In the genomic region with DNA sequence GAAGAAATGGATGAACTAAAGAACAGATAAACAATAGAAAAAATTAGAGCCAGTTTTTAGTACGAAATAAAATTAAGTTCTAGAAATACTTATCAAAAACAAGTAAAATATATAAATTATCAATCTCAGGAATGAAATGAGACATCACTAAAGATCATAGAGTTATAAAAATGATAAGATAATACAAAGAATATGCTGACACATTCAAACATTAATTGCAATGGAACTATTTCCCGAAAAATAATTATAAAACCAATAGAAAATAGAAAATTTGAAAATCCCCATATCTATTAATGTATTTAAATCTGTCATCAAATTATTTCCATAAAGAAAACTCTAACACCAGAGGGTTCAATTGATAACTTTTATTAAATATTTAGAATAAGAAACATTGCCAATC, we compare ENCODE assay signal across 21 cellular contexts.
"Had no signal": no experiment of that assay in that cellular context is flagged by ENCODE, and none has a peak within 500 bp of the region (broad histone marks: within the 10 kb centered on the region; RNA-seq: fewer than 3 reads in every experiment).

No MANE protein-coding gene starts in this region.

- ATAC-seq: HepG2 had no signal

- FAIRE-seq: HepG2 had no signal

- H3K9me3 ChIP-seq: SK-N-SH had no signal

- DNase-seq: IMR-90, Kasumi-1, MM.1S, NCI-H1092 treated with DMSO at 0.1 percent for 48 hours, NCI-H1436, NCI-H187, NCI-H2029, NCI-H2081 treated with DMSO at 0.1 percent for 48 hours, NCI-H2171, NCI-H226, NCI-H446, NCI-H510A, NCI-H524 treated with DMSO at 0.1 percent for 48 hours, NCI-H69, NCI-H774, SHP77, SK-N-SH, SW 1271 had no signal

- H3K27ac ChIP-seq: KMS-11, RWPE1 had no signal
